Comparison of ENCODE assay signal across 25 cellular contexts in the genomic region with DNA sequence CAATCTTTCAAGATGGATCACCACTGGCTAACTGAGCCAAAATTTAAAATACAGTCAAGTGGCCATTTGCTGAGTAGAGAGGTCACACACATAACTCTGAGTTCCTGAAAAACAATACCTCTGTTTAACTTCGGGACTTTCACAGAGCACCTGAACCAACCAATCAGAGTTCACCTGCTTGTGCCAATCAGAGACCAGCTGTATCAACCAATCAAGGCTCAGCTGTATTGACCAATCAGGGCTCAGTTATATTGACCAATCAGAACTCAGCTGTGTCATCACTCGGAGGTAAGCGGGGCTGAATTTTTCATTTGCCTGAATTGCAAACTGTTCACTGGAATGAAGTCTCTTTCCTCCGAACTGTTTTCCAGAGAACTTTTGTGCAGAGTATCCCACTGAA. TPM values are rescaled to one million over a fixed set of nuclear protein-coding genes. Genes with fewer than 3 reads are reported as not detected.
"Had no signal": no experiment of that assay in that cellular context is flagged by ENCODE, and none has a peak within 500 bp of the region (broad histone marks: within the 10 kb centered on the region; RNA-seq: fewer than 3 reads in every experiment).

No MANE protein-coding gene starts in this region.

- H3K9me3 Mint-ChIP-seq: activated CD4-positive, alpha-beta T cell treated with anti-CD3 and anti-CD28 coated beads, Interleukin-2, amount 10 ng/mL, durations not matched to agents 24 days and 14 days had no signal

- H3K27me3 ChIP-seq: ascending aorta, body of pancreas, Peyer's patch had no signal

- DNase-seq: activated B cell treated with CpG ODN at 0.5 μM for 24 hours; activated CD4-positive, alpha-beta T cell treated with anti-CD3 and anti-CD28 coated beads for 1 hour; activated CD4-positive, alpha-beta T cell treated with anti-CD3 and anti-CD28 coated beads, Interleukin-2, amount 10 ng/mL, durations not matched to agents 24 days and 14 days; activated CD4-positive, alpha-beta T cell treated with anti-CD3 and anti-CD28 coated beads, Interleukin-2, amount 50 U/mL, for 48 hours; activated effector memory CD4-positive, alpha-beta T cell treated with anti-CD3 and anti-CD28 coated beads, Interleukin-2, amount 50 U/mL, for 16 hours; activated naive CD4-positive, alpha-beta T cell treated with Interleukin-2 at 50 U/mL for 16 hours; activated naive CD8-positive, alpha-beta T cell treated with anti-CD3 and anti-CD28 coated beads, Interleukin-2, amount 50 U/mL, for 24 hours; activated T-cell treated with anti-CD3 and anti-CD28 coated beads, Interleukin-2, amount 50 U/mL, for 4 hours; amniotic stem cell; body of pancreas; central memory CD4-positive, alpha-beta T cell; MM.1S; NCI-H1092; NCI-H1930; NCI-H2107; NCI-H2171 treated with DMSO at 0.1 percent for 48 hours; NCI-H226; NCI-H526; NCI-H774; Peyer's patch; SHP77; T-helper 17 cell; T-helper 9 cell had no signal

- H3K27ac ChIP-seq: ascending aorta, body of pancreas, Peyer's patch had no signal

- ATAC-seq: activated naive CD4-positive, alpha-beta T cell treated with anti-CD3 and anti-CD28 coated beads, Interleukin-2, amount 50 U/mL, for 72 hours; activated naive CD8-positive, alpha-beta T cell treated with anti-CD3 and anti-CD28 coated beads, Interleukin-2, amount 50 U/mL, for 24 hours; activated T-cell treated with anti-CD3 and anti-CD28 coated beads, Interleukin-2, amount 50 U/mL, for 4 hours; body of pancreas; T-helper 17 cell had no signal

- H3K4me3 Mint-ChIP-seq: activated B cell treated with CpG ODN at 0.5 μM for 24 hours; activated CD4-positive, alpha-beta T cell treated with anti-CD3 and anti-CD28 coated beads, Interleukin-2, amount 10 ng/mL, durations not matched to agents 24 days and 14 days; activated naive CD8-positive, alpha-beta T cell treated with anti-CD3 and anti-CD28 coated beads, Interleukin-2, amount 50 U/mL, for 24 hours; activated T-cell treated with anti-CD3 and anti-CD28 coated beads, Interleukin-2, amount 50 U/mL, for 4 hours; T-helper 17 cell had no signal

- H3K36me3 Mint-ChIP-seq: activated naive CD4-positive, alpha-beta T cell treated with anti-CD3 and anti-CD28 coated beads, Interleukin-2, amount 50 U/mL, for 72 hours had no signal

- H3K27me3 Mint-ChIP-seq: activated CD4-positive, alpha-beta T cell treated with anti-CD3 and anti-CD28 coated beads, Interleukin-2, amount 10 ng/mL, durations not matched to agents 24 days and 14 days had no signal

- H3K4me1 Mint-ChIP-seq: activated B cell treated with CpG ODN at 0.5 μM for 24 hours; activated CD4-positive, alpha-beta T cell treated with anti-CD3 and anti-CD28 coated beads, Interleukin-2, amount 10 ng/mL, durations not matched to agents 24 days and 14 days; activated naive CD8-positive, alpha-beta T cell treated with anti-CD3 and anti-CD28 coated beads, Interleukin-2, amount 50 U/mL, for 24 hours; T-helper 17 cell had no signal

- H3K36me3 ChIP-seq: ascending aorta, Peyer's patch had no signal

- H3K9me3 ChIP-seq: body of pancreas, Peyer's patch had no signal

- H3K27ac Mint-ChIP-seq: activated B cell treated with CpG ODN at 0.5 μM for 24 hours; activated CD4-positive, alpha-beta T cell treated with anti-CD3 and anti-CD28 coated beads, Interleukin-2, amount 10 ng/mL, durations not matched to agents 24 days and 14 days; activated naive CD4-positive, alpha-beta T cell treated with anti-CD3 and anti-CD28 coated beads, Interleukin-2, amount 50 U/mL, for 72 hours; activated naive CD8-positive, alpha-beta T cell treated with anti-CD3 and anti-CD28 coated beads, Interleukin-2, amount 50 U/mL, for 24 hours; T-helper 17 cell had no signal

- H3K4me3 ChIP-seq: ascending aorta, body of pancreas, Peyer's patch had no signal

- H3K4me1 ChIP-seq: ascending aorta, body of pancreas had no signal

RNA-seq across cellular contexts. Expression of gene CPXM2, which starts 10.0 kb away (rescaled TPM):
- total RNA-seq: activated B cell treated with CpG ODN at 0.5 μM for 24 hours; activated CD4-positive, alpha-beta T cell treated with anti-CD3 and anti-CD28 coated beads, Interleukin-2, amount 10 ng/mL, durations not matched to agents 24 days and 14 days; activated naive CD4-positive, alpha-beta T cell treated with anti-CD3 and anti-CD28 coated beads, Interleukin-2, amount 50 U/mL, for 72 hours; activated T-cell treated with anti-CD3 and anti-CD28 coated beads, Interleukin-2, amount 50 U/mL, for 4 hours had no signal
